Comparison of ENCODE assay signal across 8 cellular contexts in genomic region chr1:119139857-119140176, GRCh38. TPM values are rescaled to one million over a fixed set of nuclear protein-coding genes. Genes with fewer than 3 reads are reported as not detected.
DNase-seq lines count a peak whose midpoint lies in the region; ATAC-seq and TF ChIP-seq lines count a peak whose summit lies in the region.

No MANE protein-coding gene starts in this region.

- H3K36me3 ChIP-seq in iPS-18a (ENCODE audit: control insufficient read depth, low read depth, low read length) (no peaks in the 10 kb centered on the region), thymus (ENCODE audit: control insufficient read depth, insufficient read depth) (no peaks in the 10 kb centered on the region)

- no peak for DNase-seq in inferior parietal cortex (ENCODE audit: extremely low spot score)
- no peak for DNase-seq in stimulated activated CD4-positive, alpha-beta T cell treated with anti-CD3 and anti-CD28 coated beads, Interleukin-12 subunit alpha, Interleukin-12 subunit beta, amount 100 ng/mL, for 4 hours

- H3K9me3 ChIP-seq in iPS-18a (ENCODE audit: control insufficient read depth, low read depth, low read length) (no peaks in the 10 kb centered on the region), thymus (ENCODE audit: control insufficient read depth) (no peaks in the 10 kb centered on the region)

- H3K27me3 ChIP-seq in iPS-18a (ENCODE audit: control insufficient read depth, insufficient read depth, low read length) = no peaks in the 10 kb centered on the region
- no peaks in the 10 kb centered on the region for H3K27me3 ChIP-seq in thymus (ENCODE audit: control insufficient read depth, insufficient read depth)

- H3K9ac ChIP-seq in iPS-18a (ENCODE audit: low read length) = peak overlapping the region; percentile 90

- WGBS in thymus = 23% methylated on average over 10 of the region's 10 CpGs

- H3K27ac ChIP-seq in 22Rv1 (peak overlapping the region; percentile 95), iPS-18a (ENCODE audit: low read length) (peak overlapping the region; percentile 91), thymus (ENCODE audit: low read depth) (peak overlapping the region; percentile 78)

- peak; percentile 31 for ATAC-seq in GM18867 (IDR thresholded peaks at IDR 0.05; ENCODE audit: unreplicated experiment)
- ATAC-seq in HG03066 (IDR thresholded peaks at IDR 0.05; ENCODE audit: low read depth, unreplicated experiment) = peak; percentile 25
- ATAC-seq in SK-N-SH treated with all-trans-retinoic acid at 6 μM for 48 hours = peak; percentile 67

- TF ChIP-seq CTCF in 22Rv1 (IDR thresholded peaks at IDR 0.05) = no peak

- H3K4me3 ChIP-seq in iPS-18a (ENCODE audit: low read length) (peak overlapping the region; percentile 91), thymus (ENCODE audit: low read length) (peak overlapping the region; percentile 70)

- peaks cover 15% of the 10 kb centered on the region for H3K4me1 ChIP-seq in iPS-18a (ENCODE audit: control insufficient read depth, low read depth, low read length)
- H3K4me1 ChIP-seq in thymus (ENCODE audit: control insufficient read depth, insufficient read depth, low read length) = peaks cover 11% of the 10 kb centered on the region

TF ChIP-seq in SK-N-SH treated with all-trans-retinoic acid at 6 μM for 48 hours, 23 proteins besides CTCF, POLR2A, EP300 and RAD21:
- TF ChIP-seq TOX (CRISPR knock-in tag; IDR thresholded peaks at IDR 0.05; ENCODE audit: borderline replicate concordance) = no peak
- no peak for TF ChIP-seq TCF4 (CRISPR knock-in tag; IDR thresholded peaks at IDR 0.05; ENCODE audit: borderline replicate concordance)
- no peak for TF ChIP-seq SNAI2 (CRISPR knock-in tag; IDR thresholded peaks at IDR 0.05)
- TF ChIP-seq ZC3H10 (CRISPR knock-in tag; IDR thresholded peaks at IDR 0.05) = no peak
- TF ChIP-seq RARB (CRISPR knock-in tag; IDR thresholded peaks at IDR 0.05) = no peak
- TF ChIP-seq ZFP30 (CRISPR knock-in tag; IDR thresholded peaks at IDR 0.05) = no peak
- no peak for TF ChIP-seq GLIS3 (CRISPR knock-in tag; IDR thresholded peaks at IDR 0.05)
- TF ChIP-seq PPARA (CRISPR knock-in tag; IDR thresholded peaks at IDR 0.05; ENCODE audit: borderline replicate concordance) = no peak
TF ChIP-seq in SK-N-SH treated with all-trans-retinoic acid at 6 μM for 48 hours: peak in this region for 0.

RNA-seq across cellular contexts. Expression of gene WARS2, which starts 0.6 kb away (rescaled TPM):
- 7.7 TPM for polyA plus RNA-seq in thymus
